Comparison of ENCODE assay signal across 11 cellular contexts in genomic region chr1:222616535-222616934, GRCh38. TPM values are rescaled to one million over a fixed set of nuclear protein-coding genes. Genes with fewer than 3 reads are reported as not detected.
DNase-seq lines count a peak whose midpoint lies in the region; ATAC-seq and TF ChIP-seq lines count a peak whose summit lies in the region.
"Had no signal": no experiment of that assay in that cellular context is flagged by ENCODE, and none has a peak within 500 bp of the region (broad histone marks: within the 10 kb centered on the region; RNA-seq: fewer than 3 reads in every experiment).

No MANE protein-coding gene starts in this region.

- H3K27me3 ChIP-seq in ascending aorta: no peaks in the 10 kb centered on the region
- H3K27me3 ChIP-seq: sigmoid colon had no signal

- H3K9me3 ChIP-seq in ascending aorta: no peaks in the 10 kb centered on the region
- H3K9me3 ChIP-seq: sigmoid colon had no signal

- H3K27ac Mint-ChIP-seq in mesothelial cell of epicardium: no peak overlapping the region

- H3K4me3 Mint-ChIP-seq in mesothelial cell of epicardium: peak overlapping the region; percentile 77

- no peaks in the 10 kb centered on the region for H3K4me1 ChIP-seq in ascending aorta

- peaks cover 35% of the 10 kb centered on the region for H3K27me3 Mint-ChIP-seq in mesothelial cell of epicardium (ENCODE audit: low read depth)

- intact Hi-C loops in ascending aorta (cut with DNase I): loop anchor here (2.0 kb wide), 1 partner anchor 874 kb away; the partner anchor contains the start of gene DUSP10

- no peaks in the 10 kb centered on the region for H3K36me3 Mint-ChIP-seq in mesothelial cell of epicardium

- peaks cover 0 to 3% of the 10 kb centered on the region in 2 donors for H3K36me3 ChIP-seq in ascending aorta

- DNase-seq in AG09309 (ENCODE audit: low read depth): peak; percentile 91
- peak; percentile 83 for DNase-seq in HCEC 1CT
- DNase-seq in caudate nucleus (lab: John Stamatoyannopoulos, UW): peak in 1 of 61 donors; percentile 2
- DNase-seq in mesothelial cell of epicardium (ENCODE audit: low spot score in 2 of 2, unreplicated experiment in 2 of 2): no peak
- DNase-seq in SK-N-DZ (ENCODE audit: low spot score): no peak
- DNase-seq in ascending aorta (ENCODE audit: low spot score in 2 of 2): no peak
- DNase-seq: activated CD8-positive, alpha-beta memory T cell treated with anti-CD3 and anti-CD28 coated beads for 24 hours; foreskin melanocyte; sigmoid colon had no signal

- TF ChIP-seq CTCF in AG09309 (IDR thresholded peaks at IDR 0.05; ENCODE audit: control insufficient read depth, insufficient read depth, low read depth, low read length, missing control alignments) (no peak), mesothelial cell of epicardium (IDR thresholded peaks at IDR 0.05; ENCODE audit: unreplicated experiment) (no peak), ascending aorta (IDR thresholded peaks at IDR 0.05) (no peak)

- peaks cover 9% of the 10 kb centered on the region for H3K9me3 Mint-ChIP-seq in mesothelial cell of epicardium

- ATAC-seq in GM18505 (IDR thresholded peaks at IDR 0.05; ENCODE audit: unreplicated experiment): no peak
- no peak for ATAC-seq in HG02571 (IDR thresholded peaks at IDR 0.05; ENCODE audit: unreplicated experiment)

- TF ChIP-seq POLR2A in GM18505 (IDR thresholded peaks at IDR 0.05; ENCODE audit: borderline replicate concordance, extremely low read depth, insufficient read depth, insufficient read length): no peak

- H3K4me3 ChIP-seq in AG09309 (ENCODE audit: control insufficient read depth, low read depth, low read length): no peak overlapping the region
- H3K4me3 ChIP-seq in ascending aorta: no peak overlapping the region

- H3K27ac ChIP-seq in caudate nucleus (ENCODE audit: low read depth, low read length) (peak overlapping the region; percentile 33), ascending aorta (no peak overlapping the region)

- H3K4me1 Mint-ChIP-seq in mesothelial cell of epicardium: peaks cover 28% of the 10 kb centered on the region

RNA-seq across cellular contexts. Expression of gene MIA3, which starts 1.4 kb away (rescaled TPM):
- total RNA-seq in mesothelial cell of epicardium: 70.0 to 74.3 TPM (median 72.9 TPM) in 3 replicates
- 14.9 and 15.4 TPM in 2 replicates for polyA plus RNA-seq in SK-N-DZ (2014; cell fraction: cytosol; rRNA removed)
- 34.5 and 45.4 TPM in 2 replicates for polyA plus RNA-seq in SK-N-DZ (2014; cell fraction: nucleus; rRNA removed)
- total RNA-seq in ascending aorta: 22.8 TPM

RNA-seq across cellular contexts. Expression of gene TAF1A, which starts 26.8 kb away (rescaled TPM):
- 13.9 to 15.6 TPM (median 14.2 TPM) in 3 replicates for total RNA-seq in mesothelial cell of epicardium
- 20.5 and 25.2 TPM in 2 replicates for polyA plus RNA-seq in SK-N-DZ (2014; cell fraction: cytosol; rRNA removed)
- 13.0 and 18.6 TPM in 2 replicates for polyA plus RNA-seq in SK-N-DZ (2014; cell fraction: nucleus; rRNA removed)
- total RNA-seq in ascending aorta: 8.8 TPM

Comparison
In these comparisons a context has a peak if more than half of its experiments do, and no peak if none do; other contexts are left out.
1. DNase-seq: peak in AG09309 (single experiment) and HCEC 1CT (single experiment); none in mesothelial cell of epicardium (0 of 2), SK-N-DZ (single experiment) and ascending aorta (0 of 2).